24 cellular contexts compared by ENCODE assay signal in genomic region chr7:137471128-137471527, GRCh38.
DNase-seq lines count a peak whose midpoint lies in the region; ATAC-seq and TF ChIP-seq lines count a peak whose summit lies in the region.
"Had no signal": no experiment of that assay in that cellular context is flagged by ENCODE, and none has a peak within 500 bp of the region (broad histone marks: within the 10 kb centered on the region; RNA-seq: fewer than 3 reads in every experiment).

No MANE protein-coding gene starts in this region.

- intact Hi-C loops in cardiac septum (cut with DNase I): no loop called here
- intact Hi-C loops in left colon (cut with DNase I, micrococcal nuclease): no loop called here
- intact Hi-C loops in transverse colon (cut with DNase I; ENCODE audit: low total_unique reads): no loop called here

- in situ Hi-C loops in transverse colon (cut with MboI; ENCODE audit: low pct_ligation_motif_present in 1 of 4, low pct_unique_long_range_greater_than_20kb in 1 of 4, low sequenced_read_pairs in 3 of 4): loop anchor here in 2 of 4 donors (25.0 kb wide), 1 partner anchor 309 kb away; no protein-coding TSS in a partner anchor

- no peak for TF ChIP-seq EP300 in transverse colon (IDR thresholded peaks at IDR 0.05; ENCODE audit: low read depth)

- H3K27me3 ChIP-seq in cardiac muscle cell (no peaks in the 10 kb centered on the region), esophagus (ENCODE audit: control insufficient read depth in 1 of 2, insufficient read depth in 2 of 2, low read length in 2 of 2) (no peaks in the 10 kb centered on the region), transverse colon (no peaks in the 10 kb centered on the region)
- H3K27me3 ChIP-seq: BE2C; BLaER1 treated with 17β-estradiol and CSF1 and Interleukin-3, amounts not matched to agents 10 nM and 100 nM had no signal

- H3K4me1 ChIP-seq in cardiac muscle cell (ENCODE audit: low read depth) (peaks cover 20% of the 10 kb centered on the region), esophagus (ENCODE audit: control insufficient read depth in 2 of 2, insufficient read depth in 2 of 2, low read length in 1 of 2) (no peaks in the 10 kb centered on the region), transverse colon (peaks cover 0 to 7% (median 3%) of the 10 kb centered on the region in 4 donors)
- H3K4me1 ChIP-seq: A549; BE2C; BLaER1 treated with 17β-estradiol and CSF1 and Interleukin-3, amounts not matched to agents 10 nM and 100 nM had no signal

- DNase-seq in cardiac muscle cell (ENCODE audit: low read depth in 1 of 2, low spot score in 1 of 2) (no peak), cardiac septum (ENCODE audit: low spot score) (no peak), left colon (peak in 1 of 2 donors; percentile 38), transverse colon (peak; percentile 46), SIG-M5 treated with dmso at 0.1 percent for 504 hours (lab: John Stamatoyannopoulos, UW; ENCODE audit: unreplicated experiment) (no peak), NCI-H524 treated with DMSO at 0.1 percent for 48 hours (lab: John Stamatoyannopoulos, UW) (no peak)
- DNase-seq: 8988T; ACHN; AML-193; BE2C; CD4-positive, alpha-beta T cell; CD8-positive, alpha-beta memory T cell; DMS 273 treated with DMSO at 0.1 percent for 48 hours; DMS79; EL; GDM1; GOT3; H7; HCEC 1CT had no signal

- 38 to 56% methylated on average over 3 of the region's 3 CpGs for WGBS in esophagus, 2 donors
- WGBS in transverse colon (ENCODE audit: low coverage in 1 of 2), 2 donors: 30 to 34% methylated on average over 2 to 3 of the region's 3 CpGs

- H3K9me3 ChIP-seq in cardiac muscle cell (ENCODE audit: low read depth) (no peaks in the 10 kb centered on the region), esophagus (ENCODE audit: control insufficient read depth in 2 of 2, insufficient read depth in 1 of 2, low read depth in 1 of 2, low read length in 1 of 2) (no peaks in the 10 kb centered on the region), transverse colon (no peaks in the 10 kb centered on the region)
- H3K9me3 ChIP-seq: A549; BE2C; BLaER1 treated with 17β-estradiol and CSF1 and Interleukin-3, amounts not matched to agents 10 nM and 100 nM had no signal

- H3K4me3 ChIP-seq in cardiac muscle cell: no peak overlapping the region
- H3K4me3 ChIP-seq in esophagus (ENCODE audit: low read depth in 1 of 2, low read length in 2 of 2): no peak overlapping the region
- no peak overlapping the region for H3K4me3 ChIP-seq in transverse colon
- H3K4me3 ChIP-seq: A549; BLaER1 treated with 17β-estradiol and CSF1 and Interleukin-3, amounts not matched to agents 10 nM and 100 nM; GM12878 had no signal

- no peak for TF ChIP-seq CTCF in cardiac muscle cell (IDR thresholded peaks at IDR 0.05; ENCODE audit: low read depth, low read length)
- TF ChIP-seq CTCF in transverse colon (IDR thresholded peaks at IDR 0.05): no peak

- peak overlapping the region; percentile 42 for H3K27ac ChIP-seq in cardiac muscle cell
- H3K27ac ChIP-seq in esophagus (ENCODE audit: low read depth in 2 of 2, low read length in 1 of 2): peak overlapping the region; percentile 19 to 62
- H3K27ac ChIP-seq in transverse colon: no peak overlapping the region
- H3K27ac ChIP-seq: A549; BLaER1 treated with 17β-estradiol and CSF1 and Interleukin-3, amounts not matched to agents 10 nM and 100 nM had no signal

- ATAC-seq in left colon (peak; percentile 70), GM18502 (IDR thresholded peaks at IDR 0.05; ENCODE audit: poor library complexity, unreplicated experiment) (no peak)
- ATAC-seq: A549, GM12878 had no signal

- H3K36me3 ChIP-seq in cardiac muscle cell: no peaks in the 10 kb centered on the region
- no peaks in the 10 kb centered on the region for H3K36me3 ChIP-seq in esophagus (ENCODE audit: control insufficient read depth in 2 of 2, insufficient read depth in 2 of 2, low read length in 1 of 2)
- no peaks in the 10 kb centered on the region for H3K36me3 ChIP-seq in transverse colon
- H3K36me3 ChIP-seq: BE2C; BLaER1 treated with 17β-estradiol and CSF1 and Interleukin-3, amounts not matched to agents 10 nM and 100 nM had no signal

- TF ChIP-seq POLR2A in transverse colon (IDR thresholded peaks at IDR 0.05): no peak

Comparison
In these comparisons a context has a peak if more than half of its experiments do, and no peak if none do; other contexts are left out.
1. H3K27ac ChIP-seq: peak in cardiac muscle cell (single experiment) and esophagus (2 of 2); none in transverse colon (0 of 4).